In the genomic region with DNA sequence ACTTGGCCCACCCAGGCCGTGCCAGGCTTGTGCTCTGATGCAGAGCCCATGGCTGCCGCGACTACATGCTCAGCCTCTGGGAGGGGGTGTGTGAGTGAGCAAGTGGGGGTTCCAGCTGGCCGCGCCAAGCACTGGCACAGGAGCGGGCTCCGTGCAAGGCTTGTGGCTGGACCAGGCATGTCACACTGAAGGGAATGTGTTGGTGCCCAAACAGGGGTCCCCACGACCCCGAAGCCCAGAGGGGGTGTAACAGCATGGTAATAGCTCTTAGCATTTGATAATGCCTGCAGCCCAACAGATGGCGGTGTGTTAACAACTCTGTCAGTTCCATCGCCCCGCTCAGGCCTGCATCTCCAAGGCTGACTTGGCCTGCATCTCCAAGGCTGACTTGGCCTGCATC, we compare ENCODE assay signal across 29 cellular contexts. TPM values are rescaled to one million over a fixed set of nuclear protein-coding genes. Genes with fewer than 3 reads are reported as not detected.
DNase-seq lines count a peak whose midpoint lies in the region; ATAC-seq and TF ChIP-seq lines count a peak whose summit lies in the region.
"Had no signal": no experiment of that assay in that cellular context is flagged by ENCODE, and none has a peak within 500 bp of the region (broad histone marks: within the 10 kb centered on the region; RNA-seq: fewer than 3 reads in every experiment).

No MANE protein-coding gene starts in this region.

- H3K27ac Mint-ChIP-seq in activated CD4-positive, alpha-beta T cell treated with anti-CD3 and anti-CD28 coated beads, Interleukin-2, amount 10 ng/mL, durations not matched to agents 24 days and 14 days = no peak overlapping the region
- H3K27ac Mint-ChIP-seq in GM23338 = no peak overlapping the region
- no peak overlapping the region for H3K27ac Mint-ChIP-seq in activated CD8-positive, alpha-beta T cell treated with anti-CD3 and anti-CD28 coated beads for 36 hours

- no peaks in the 10 kb centered on the region for H3K36me3 ChIP-seq in GM23338 (ENCODE audit: insufficient read depth)
- H3K36me3 ChIP-seq: Peyer's patch, sigmoid colon, suprapubic skin, upper lobe of left lung had no signal

- H3K4me3 Mint-ChIP-seq in activated CD4-positive, alpha-beta T cell treated with anti-CD3 and anti-CD28 coated beads, Interleukin-2, amount 10 ng/mL, durations not matched to agents 24 days and 14 days = no peak overlapping the region
- H3K4me3 Mint-ChIP-seq in GM23338 = no peak overlapping the region
- no peak overlapping the region for H3K4me3 Mint-ChIP-seq in activated CD8-positive, alpha-beta T cell treated with anti-CD3 and anti-CD28 coated beads for 36 hours
- H3K4me3 Mint-ChIP-seq: naive thymus-derived CD4-positive, alpha-beta T cell had no signal

- H3K9me2 ChIP-seq in GM23338 (ENCODE audit: insufficient read depth) = no peaks in the 10 kb centered on the region

- H3K79me2 ChIP-seq in GM23338 (replicated peaks; ENCODE audit: insufficient read depth) = no peaks in the 10 kb centered on the region
- H3K79me2 ChIP-seq: hepatocyte had no signal

- no peak overlapping the region for H3K4me2 ChIP-seq in GM23338
- H3K4me2 ChIP-seq: hepatocyte, KMS-11 had no signal

- ATAC-seq in GM23338 = no peak
- no peak for ATAC-seq in activated CD8-positive, alpha-beta T cell treated with anti-CD3 and anti-CD28 coated beads for 36 hours
- ATAC-seq: left cardiac atrium; naive thymus-derived CD4-positive, alpha-beta T cell; psoas muscle had no signal

- POLR2A ChIA-PET in activated CD8-positive, alpha-beta T cell treated with anti-CD3 and anti-CD28 coated beads for 36 hours (lab: Charles Lee) = no interaction called here

- no peak overlapping the region for H2AFZ ChIP-seq in GM23338
- H2AFZ ChIP-seq: hepatocyte had no signal

- no peak overlapping the region for H3K4me3 ChIP-seq in GM23338
- H3K4me3 ChIP-seq: hepatocyte, lung, Peyer's patch, psoas muscle, sigmoid colon, suprapubic skin, upper lobe of left lung had no signal

- H3K9me3 Mint-ChIP-seq in activated CD4-positive, alpha-beta T cell treated with anti-CD3 and anti-CD28 coated beads, Interleukin-2, amount 10 ng/mL, durations not matched to agents 24 days and 14 days = no peaks in the 10 kb centered on the region
- peaks cover 16% of the 10 kb centered on the region for H3K9me3 Mint-ChIP-seq in GM23338
- no peaks in the 10 kb centered on the region for H3K9me3 Mint-ChIP-seq in activated CD8-positive, alpha-beta T cell treated with anti-CD3 and anti-CD28 coated beads for 36 hours
- H3K9me3 Mint-ChIP-seq: naive thymus-derived CD4-positive, alpha-beta T cell had no signal

- H3K4me1 ChIP-seq in GM23338 (ENCODE audit: insufficient read depth) = no peaks in the 10 kb centered on the region
- H3K4me1 ChIP-seq: Peyer's patch, psoas muscle, sigmoid colon, suprapubic skin, upper lobe of left lung had no signal

- H3K27me3 ChIP-seq in GM23338 (ENCODE audit: insufficient read depth) = no peaks in the 10 kb centered on the region
- H3K27me3 ChIP-seq: hepatocyte, Peyer's patch, sigmoid colon, suprapubic skin, upper lobe of left lung had no signal

- intact Hi-C loops in activated CD4-positive, alpha-beta T cell treated with anti-CD3 and anti-CD28 coated beads, Interleukin-2, amount 10 ng/mL, durations not matched to agents 24 days and 14 days (cut with micrococcal nuclease) = loop anchor here (5.0 kb wide), 1 partner anchor 84 kb away; no protein-coding TSS in a partner anchor
- intact Hi-C loops in activated CD8-positive, alpha-beta T cell treated with anti-CD3 and anti-CD28 coated beads for 36 hours (cut with micrococcal nuclease) = no loop called here
- intact Hi-C loops in posterior vena cava (cut with DNase I) = no loop called here

- no peaks in the 10 kb centered on the region for H3K4me1 Mint-ChIP-seq in activated CD4-positive, alpha-beta T cell treated with anti-CD3 and anti-CD28 coated beads, Interleukin-2, amount 10 ng/mL, durations not matched to agents 24 days and 14 days
- no peaks in the 10 kb centered on the region for H3K4me1 Mint-ChIP-seq in GM23338
- no peaks in the 10 kb centered on the region for H3K4me1 Mint-ChIP-seq in activated CD8-positive, alpha-beta T cell treated with anti-CD3 and anti-CD28 coated beads for 36 hours (ENCODE audit: low read depth)

- H3K27ac ChIP-seq in GM23338 (ENCODE audit: low read depth) = no peak overlapping the region
- H3K27ac ChIP-seq: hepatocyte, KMS-11, Peyer's patch, psoas muscle, sigmoid colon, suprapubic skin, upper lobe of left lung had no signal

- TF ChIP-seq CTCF in GM23338 (conservative IDR thresholded peaks at IDR 0.05; ENCODE audit: low read depth in 2 of 2) = peak; percentile 8 to 30; a peak in 2 of 4 replicates
- no peak for TF ChIP-seq CTCF in activated CD8-positive, alpha-beta T cell treated with anti-CD3 and anti-CD28 coated beads for 36 hours (IDR thresholded peaks at IDR 0.05)

- H3K27me3 Mint-ChIP-seq in activated CD4-positive, alpha-beta T cell treated with anti-CD3 and anti-CD28 coated beads, Interleukin-2, amount 10 ng/mL, durations not matched to agents 24 days and 14 days = peaks cover 6% of the 10 kb centered on the region
- H3K27me3 Mint-ChIP-seq in GM23338 (ENCODE audit: insufficient read depth, low read depth, poor library complexity) = peaks cover 3% of the 10 kb centered on the region
- no peaks in the 10 kb centered on the region for H3K27me3 Mint-ChIP-seq in activated CD8-positive, alpha-beta T cell treated with anti-CD3 and anti-CD28 coated beads for 36 hours

- no peaks in the 10 kb centered on the region for H3F3A ChIP-seq in GM23338 (replicated peaks; ENCODE audit: low read depth)

- peak; percentile 60 for DNase-seq in activated CD4-positive, alpha-beta T cell treated with anti-CD3 and anti-CD28 coated beads, Interleukin-2, amount 10 ng/mL, durations not matched to agents 24 days and 14 days
- no peak for DNase-seq in activated CD4-positive, alpha-beta T cell treated with anti-CD3 and anti-CD28 coated beads for 48 hours
- DNase-seq in GM23338 (ENCODE audit: low spot score) (peak; percentile 11), posterior vena cava (ENCODE audit: low spot score) (peak; percentile 81), dedifferentiated amniotic fluid mesenchymal stem cell (ENCODE audit: extremely low spot score) (no peak), DMS153 treated with DMSO at 0.1 percent for 48 hours (lab: John Stamatoyannopoulos, UW; ENCODE audit: unreplicated experiment) (no peak), DMS79 (lab: John Stamatoyannopoulos, UW) (no peak)
- DNase-seq in activated CD8-positive, alpha-beta T cell treated with anti-CD3 and anti-CD28 coated beads for 36 hours = peak; percentile 15
- DNase-seq: activated T-cell treated with anti-CD3 and anti-CD28 coated beads, Interleukin-2, amount 50 U/mL, for 48 hours; amygdala; DMS79 treated with DMSO at 0.1 percent for 48 hours; GDM1; H7; left cardiac atrium; NCI-H1417; NCI-H2029 treated with DMSO at 0.1 percent for 48 hours; NCI-H526; nucleus accumbens; Peyer's patch; psoas muscle; SHP77; sigmoid colon; stimulated activated CD4-positive, alpha-beta T cell treated with anti-CD3 and anti-CD28 coated beads, Interleukin-4, amount 100 ng/mL, for 1 hour had no signal

- no peaks in the 10 kb centered on the region for H4K20me1 ChIP-seq in GM23338 (replicated peaks; ENCODE audit: insufficient read depth)

- H3K36me3 Mint-ChIP-seq in activated CD4-positive, alpha-beta T cell treated with anti-CD3 and anti-CD28 coated beads, Interleukin-2, amount 10 ng/mL, durations not matched to agents 24 days and 14 days (ENCODE audit: low read depth) = no peaks in the 10 kb centered on the region
- peaks cover 16% of the 10 kb centered on the region for H3K36me3 Mint-ChIP-seq in GM23338 (ENCODE audit: low read depth)
- H3K36me3 Mint-ChIP-seq in activated CD8-positive, alpha-beta T cell treated with anti-CD3 and anti-CD28 coated beads for 36 hours (ENCODE audit: low read depth) = no peaks in the 10 kb centered on the region
- H3K36me3 Mint-ChIP-seq: naive thymus-derived CD4-positive, alpha-beta T cell had no signal

- CTCF ChIA-PET in activated CD8-positive, alpha-beta T cell treated with anti-CD3 and anti-CD28 coated beads for 36 hours (lab: Charles Lee) = interaction anchor here (1.3 to 1.8 kb wide), 2 partner anchors 84 to 250 kb away, joined by 5 read pairs; no protein-coding TSS in a partner anchor

TF ChIP-seq in GM23338, 12 proteins besides CTCF, POLR2A, EP300 and RAD21:
- no peak for TF ChIP-seq ZNF331 (CRISPR knock-in tag; IDR thresholded peaks at IDR 0.05; ENCODE audit: low read depth)
- no peak for TF ChIP-seq NANOG (IDR thresholded peaks at IDR 0.05; ENCODE audit: borderline replicate concordance)
- TF ChIP-seq POLR2AphosphoS5 (IDR thresholded peaks at IDR 0.05; ENCODE audit: low read depth) = no peak
TF ChIP-seq in GM23338: peak in this region for 0.

RNA-seq across cellular contexts. Expression of gene CD46, which starts 38.3 kb away (rescaled TPM):
- total RNA-seq in activated CD4-positive, alpha-beta T cell treated with anti-CD3 and anti-CD28 coated beads, Interleukin-2, amount 10 ng/mL, durations not matched to agents 24 days and 14 days = 96.3 and 107 TPM in 2 replicates
- 173 and 199 TPM in 2 replicates for total RNA-seq in GM23338 (2014; rRNA removed; shearing (Covaris generic))
- 173 and 209 TPM in 2 replicates for polyA plus RNA-seq in GM23338 (2016; fragmentation: Nextera tagmentation; extraction: Ambion mirVana)
- 10 to 100 TPM; 77.7 to 84.3 TPM for total RNA-seq in activated CD8-positive, alpha-beta T cell treated with anti-CD3 and anti-CD28 coated beads for 36 hours
- total RNA-seq in posterior vena cava = 100 to 1,000 TPM; 129 to 165 TPM

Comparison
In these comparisons a context has a peak if more than half of its experiments do, and no peak if none do; other contexts are left out.
1. DNase-seq: peak in activated CD4-positive, alpha-beta T cell treated with anti-CD3 and anti-CD28 coated beads, Interleukin-2, amount 10 ng/mL, durations not matched to agents 24 days and 14 days (single experiment), GM23338 (single experiment), activated CD8-positive, alpha-beta T cell treated with anti-CD3 and anti-CD28 coated beads for 36 hours (single experiment) and posterior vena cava (single experiment); none in activated CD4-positive, alpha-beta T cell treated with anti-CD3 and anti-CD28 coated beads for 48 hours (single experiment), dedifferentiated amniotic fluid mesenchymal stem cell (single experiment), DMS153 treated with DMSO at 0.1 percent for 48 hours (single experiment) and DMS79 (single experiment).